ENCODE assay signal across 10 cellular contexts in genomic region chr19:55644842-55645511, GRCh38.
DNase-seq lines count a peak whose midpoint lies in the region; FAIRE-seq and TF ChIP-seq lines count a peak whose summit lies in the region.
"Had no signal": no experiment of that assay in that cellular context is flagged by ENCODE, and none has a peak within 500 bp of the region (broad histone marks: within the 10 kb centered on the region; RNA-seq: fewer than 3 reads in every experiment).

No MANE protein-coding gene starts in this region.

- H3K4me3 Mint-ChIP-seq in activated T-cell treated with anti-CD3 and anti-CD28 coated beads, Interleukin-2, amount 50 U/mL, for 24 hours: peak overlapping the region; percentile 87

- TF ChIP-seq CTCF in RWPE1 (conservative IDR thresholded peaks at IDR 0.05; ENCODE audit: low read depth): no peak
- TF ChIP-seq CTCF in fibroblast of mammary gland (conservative IDR thresholded peaks at IDR 0.05; ENCODE audit: control insufficient read depth, insufficient read depth, low read depth, low read length): no peak
- no peak for TF ChIP-seq CTCF in retinal pigment epithelial cell (conservative IDR thresholded peaks at IDR 0.05; ENCODE audit: low read depth, low read length)

- POLR2A ChIA-PET in RWPE1 (lab: Yijun Ruan, JAX; ENCODE audit: low non-redundant PET): no interaction called here

- peaks cover 57% of the 10 kb centered on the region for H3K4me1 Mint-ChIP-seq in activated T-cell treated with anti-CD3 and anti-CD28 coated beads, Interleukin-2, amount 50 U/mL, for 24 hours (ENCODE audit: low read depth)

- FAIRE-seq in HTR-8/SVneo (lab: Jason Lieb, UNC): no peak

- H3K4me3 ChIP-seq in fibroblast of mammary gland (ENCODE audit: control insufficient read depth, low read depth, low read length) (peak overlapping the region; percentile 77), retinal pigment epithelial cell (ENCODE audit: low read length) (peak overlapping the region; percentile 79)

- peaks cover 68% of the 10 kb centered on the region for H3K36me3 Mint-ChIP-seq in activated T-cell treated with anti-CD3 and anti-CD28 coated beads, Interleukin-2, amount 50 U/mL, for 24 hours (ENCODE audit: low read depth)

- no peaks in the 10 kb centered on the region for H3K9me3 Mint-ChIP-seq in activated T-cell treated with anti-CD3 and anti-CD28 coated beads, Interleukin-2, amount 50 U/mL, for 24 hours

- peak overlapping the region; percentile 99 for H3K27ac Mint-ChIP-seq in activated T-cell treated with anti-CD3 and anti-CD28 coated beads, Interleukin-2, amount 50 U/mL, for 24 hours

- CTCF ChIA-PET in RWPE1 (lab: Yijun Ruan, JAX): interaction anchor here (0.6 kb wide), 1 partner anchor 44 kb away, joined by 3 read pairs; no protein-coding TSS in a partner anchor

- DNase-seq in activated T-cell treated with anti-CD3 and anti-CD28 coated beads, Interleukin-2, amount 50 U/mL, for 24 hours: no peak
- no peak for DNase-seq in activated T-cell treated with anti-CD3 and anti-CD28 coated beads for 4 hours
- DNase-seq in RWPE1 (ENCODE audit: low spot score): no peak
- no peak for DNase-seq in fibroblast of mammary gland (ENCODE audit: low read depth)
- DNase-seq in retinal pigment epithelial cell (ENCODE audit: low read depth): no peak
- no peak for DNase-seq in NCI-H2081 treated with DMSO at 0.1 percent for 48 hours (lab: John Stamatoyannopoulos, UW)
- no peak for DNase-seq in C1 segment of cervical spinal cord (lab: John Stamatoyannopoulos, UW)
- DNase-seq in HTR-8/SVneo (ENCODE audit: insufficient read length, low spot score): no peak
- DNase-seq: NK-92 treated with Interleukin-12 subunit alpha and Interleukin-12 subunit beta, amount 100 ng/mL, for 24 hours; stimulated activated CD4-positive, alpha-beta T cell treated with anti-CD3 and anti-CD28 coated beads, Interleukin-15, amount 100 ng/mL, for 24 hours had no signal

- H3K27ac ChIP-seq in RWPE1: peak overlapping the region; percentile 96

- no peaks in the 10 kb centered on the region for H3K27me3 Mint-ChIP-seq in activated T-cell treated with anti-CD3 and anti-CD28 coated beads, Interleukin-2, amount 50 U/mL, for 24 hours
